ENCODE assay signal across 17 cellular contexts in the genomic region with DNA sequence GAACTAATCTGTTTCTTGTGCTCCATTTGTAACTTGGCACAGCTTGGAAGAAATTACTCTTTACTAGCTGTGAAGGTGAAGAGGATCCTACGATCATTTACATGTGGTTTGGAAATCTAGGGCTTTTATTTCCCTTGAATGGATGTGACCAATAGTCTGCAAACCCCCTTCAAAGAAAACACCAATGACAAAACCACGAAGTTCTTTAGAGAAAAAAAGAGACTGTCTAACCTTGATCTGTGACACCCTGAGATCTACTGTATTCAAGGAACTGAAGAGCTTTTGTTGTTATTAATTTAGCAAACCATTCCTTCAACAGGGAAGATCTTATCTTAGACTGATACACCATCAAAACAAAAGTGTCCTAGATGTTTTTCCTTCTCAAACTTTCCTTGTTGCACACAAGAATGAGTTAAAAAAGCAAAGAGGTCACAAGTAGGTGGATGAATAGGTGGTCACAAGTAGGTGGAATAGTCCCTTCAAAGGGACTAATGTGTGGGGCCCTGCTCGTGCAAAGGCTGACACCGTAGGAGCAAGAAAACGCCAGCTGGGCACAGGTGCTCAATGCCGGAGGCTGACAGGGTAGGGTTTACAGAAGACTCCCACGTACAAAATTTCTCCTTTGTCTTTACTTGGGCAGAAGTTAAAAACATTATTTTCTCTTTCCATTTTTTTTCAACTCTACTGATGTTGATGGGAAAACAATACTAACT.
A peak's percentile ranks its signal among the peaks of the same experiment; 100 is the strongest.
DNase-seq lines count a peak whose midpoint lies in the region; ATAC-seq, FAIRE-seq and TF ChIP-seq lines count a peak whose summit lies in the region.
"Had no signal": no experiment of that assay in that cellular context is flagged by ENCODE, and none has a peak within 500 bp of the region (broad histone marks: within the 10 kb centered on the region; RNA-seq: fewer than 3 reads in every experiment).

No MANE protein-coding gene starts in this region.

- TF ChIP-seq EP300 in HepG2 (IDR thresholded peaks at IDR 0.05; ENCODE audit: low read depth in 2 of 2, low read length in 2 of 2) (no peak), HepG2 (CRISPR knock-in tag; IDR thresholded peaks at IDR 0.05; ENCODE audit: borderline replicate concordance) (no peak)

- H3K9me1 ChIP-seq in IMR-90 (ENCODE audit: insufficient read depth, low read length), result peaks cover 33% of the 10 kb centered on the region

- ATAC-seq in CD8-positive, alpha-beta T cell, result peak; percentile 36
- ATAC-seq in IMR-90 (ENCODE audit: low read depth) (no peak), natural killer cell (no peak), HepG2 (no peak)
- ATAC-seq in stimulated activated naive B cell treated with anti-CD40 and anti-IgM and Interleukin-4, amounts not matched to agents 10 μg/mL and 1 μg/mL and 100 μg/mL, for 72 hours (replicated peaks), result no peak
- ATAC-seq: HCT116, right cardiac atrium had no signal

- peaks cover 93% of the 10 kb centered on the region for H3K36me3 Mint-ChIP-seq in CD8-positive, alpha-beta T cell
- H3K36me3 Mint-ChIP-seq in natural killer cell, result peaks cover 39% of the 10 kb centered on the region
- H3K36me3 Mint-ChIP-seq in stimulated activated naive B cell treated with anti-CD40 and anti-IgM and Interleukin-4, amounts not matched to agents 10 μg/mL and 1 μg/mL and 100 μg/mL, for 72 hours, result peaks cover 31 to 64% of the 10 kb centered on the region in 2 donors

- H3K79me1 ChIP-seq in IMR-90 (ENCODE audit: low read depth in 1 of 2, low read length in 2 of 2), result peaks cover 51 to 83% of the 10 kb centered on the region in 2 experiments

- peaks cover 8% of the 10 kb centered on the region; the same call in 1 of the 2 replicates for H4K20me1 ChIP-seq in IMR-90 (ENCODE audit: insufficient read depth, low read length)
- H4K20me1 ChIP-seq in HepG2 (ENCODE audit: insufficient read depth, low read length), result no peaks in the 10 kb centered on the region

- no peaks in the 10 kb centered on the region for H3K9me3 ChIP-seq in CD8-positive, alpha-beta T cell (ENCODE audit: low read length)
- H3K9me3 ChIP-seq in IMR-90 (ENCODE audit: control insufficient read depth, insufficient read depth, low read length) (no peaks in the 10 kb centered on the region), HepG2 (ENCODE audit: low read length) (no peaks in the 10 kb centered on the region)
- H3K9me3 ChIP-seq: esophagus muscularis mucosa, tibial artery had no signal

- intact Hi-C loops in CD8-positive, alpha-beta T cell (cut with DNase I, micrococcal nuclease), result no loop called here
- intact Hi-C loops in IMR-90 (cut with micrococcal nuclease) (no loop called here), natural killer cell (cut with micrococcal nuclease) (no loop called here), HepG2 (cut with micrococcal nuclease; ENCODE audit: unreplicated experiment) (no loop called here)

- peak overlapping the region; percentile 79 for H3K27ac Mint-ChIP-seq in CD8-positive, alpha-beta T cell
- H3K27ac Mint-ChIP-seq in natural killer cell, result peak overlapping the region; percentile 5 to 65
- H3K27ac Mint-ChIP-seq in stimulated activated naive B cell treated with anti-CD40 and anti-IgM and Interleukin-4, amounts not matched to agents 10 μg/mL and 1 μg/mL and 100 μg/mL, for 72 hours, result no peak overlapping the region

- H3K4me3 ChIP-seq in CD8-positive, alpha-beta T cell (ENCODE audit: low read depth, low read length), result no peak overlapping the region
- H3K4me3 ChIP-seq in IMR-90 (ENCODE audit: insufficient read depth, low read depth, low read length), result no peak overlapping the region
- H3K4me3 ChIP-seq in HepG2 (replicated peaks in 1 of 3; ENCODE audit: insufficient read depth in 1 of 3, low read depth in 2 of 3, low read length in 3 of 3), result no peak overlapping the region
- H3K4me3 ChIP-seq: esophagus muscularis mucosa, tibial artery had no signal

- CTCF ChIA-PET in CD8-positive, alpha-beta T cell (lab: Charles Lee), result interaction anchor here (1.1 to 1.2 kb wide), 2 partner anchors 11 to 698 kb away, joined by 3 read pairs; no protein-coding TSS in a partner anchor
- CTCF ChIA-PET in IMR-90 (lab: Yijun Ruan, JAX) (interaction anchor here (0.7 kb wide), 1 partner anchor 109 kb away, joined by 4 read pairs; no protein-coding TSS in a partner anchor), HepG2 (lab: Yijun Ruan, JAX; ENCODE audit: low intra/inter-chr PET ratio, low total read pairs) (no interaction called here)

- no peak overlapping the region for H3K23ac ChIP-seq in IMR-90 (ENCODE audit: low read depth, low read length)

- BruUV-seq in IMR-90 (replicated peaks; lab: Mats Ljungman, UMichigan), result no TSS peak
- no TSS peak for BruUV-seq in HepG2 (replicated peaks; lab: Mats Ljungman, UMichigan)

- POLR2A ChIA-PET in CD8-positive, alpha-beta T cell (lab: Charles Lee), result interaction anchor here (0.7 to 1.0 kb wide), 2 partner anchors 23 to 555 kb away, joined by 4 to 5 read pairs; no protein-coding TSS in a partner anchor
- POLR2A ChIA-PET in IMR-90 (lab: Charles Lee; ENCODE audit: unreplicated experiment) (no interaction called here), HepG2 (lab: Yijun Ruan, JAX) (no interaction called here)

- no peak overlapping the region for H3K4me3 Mint-ChIP-seq in CD8-positive, alpha-beta T cell
- no peak overlapping the region for H3K4me3 Mint-ChIP-seq in natural killer cell
- no peak overlapping the region for H3K4me3 Mint-ChIP-seq in stimulated activated naive B cell treated with anti-CD40 and anti-IgM and Interleukin-4, amounts not matched to agents 10 μg/mL and 1 μg/mL and 100 μg/mL, for 72 hours

- peak overlapping the region; percentile 46; the same call in 1 of the 2 replicates for H2AK5ac ChIP-seq in IMR-90 (ENCODE audit: low read depth, low read length)

- H3K9me3 Mint-ChIP-seq in CD8-positive, alpha-beta T cell, result no peaks in the 10 kb centered on the region
- H3K9me3 Mint-ChIP-seq in natural killer cell, result no peaks in the 10 kb centered on the region
- H3K9me3 Mint-ChIP-seq in stimulated activated naive B cell treated with anti-CD40 and anti-IgM and Interleukin-4, amounts not matched to agents 10 μg/mL and 1 μg/mL and 100 μg/mL, for 72 hours, result no peaks in the 10 kb centered on the region

- no peak overlapping the region for H2AK9ac ChIP-seq in IMR-90 (replicated peaks; ENCODE audit: low read depth, low read length, poor library complexity)

- no peak for DNase-seq in CD8-positive, alpha-beta T cell
- DNase-seq in IMR-90 (no peak), natural killer cell (no peak), HepG2 (ENCODE audit: low spot score) (no peak), cerebellar nuclear complex (lab: John Stamatoyannopoulos, UW) (no peak), NCI-H2227 treated with DMSO at 0.1 percent for 48 hours (lab: John Stamatoyannopoulos, UW) (no peak)
- peak; percentile 12 for DNase-seq in central memory CD4-positive, alpha-beta T cell
- no peak for DNase-seq in stimulated activated naive B cell treated with anti-CD40 and anti-IgM and Interleukin-4, amounts not matched to agents 10 μg/mL and 1 μg/mL and 100 μg/mL, for 72 hours
- DNase-seq: activated CD4-positive, CD25-positive, alpha-beta regulatory T cell treated with anti-CD3 and anti-CD28 coated beads, Interleukin-2, amount 50 U/mL, for 72 hours; AML-193; NCI-H1694; right cardiac atrium; Right ventricle myocardium superior; stimulated activated CD8-positive, alpha-beta memory T cell treated with anti-CD3 and anti-CD28 coated beads, Interleukin-4, amount 100 ng/mL, for 48 hours; tibial artery had no signal

- H3K79me2 ChIP-seq in HepG2 (ENCODE audit: insufficient read depth, low read length), result no peaks in the 10 kb centered on the region

- FAIRE-seq in HepG2 (lab: Jason Lieb, UNC), result no peak

- H3K27me3 ChIP-seq in CD8-positive, alpha-beta T cell (ENCODE audit: insufficient read depth, low read length), result no peaks in the 10 kb centered on the region
- H3K27me3 ChIP-seq in IMR-90 (ENCODE audit: control insufficient read depth, insufficient read depth, low read length) (no peaks in the 10 kb centered on the region), HepG2 (ENCODE audit: control insufficient read depth in 1 of 2, insufficient read depth in 2 of 2, low read length in 2 of 2) (no peaks in the 10 kb centered on the region)
- H3K27me3 ChIP-seq: esophagus muscularis mucosa, tibial artery had no signal

- dilution Hi-C loops in IMR-90 (cut with HindIII; ENCODE audit: low sequenced_read_pairs, unreplicated experiment), result no loop called here

- TF ChIP-seq RAD21 in IMR-90 (IDR thresholded peaks at IDR 0.05; ENCODE audit: low read length), result no peak
- no peak for TF ChIP-seq RAD21 in HepG2 (CRISPR knock-in tag; IDR thresholded peaks at IDR 0.05)

- H4K5ac ChIP-seq in IMR-90 (ENCODE audit: low read depth, low read length), result peak overlapping the region; percentile 37; the same call in 1 of the 2 replicates

- H3K14ac ChIP-seq in IMR-90 (replicated peaks; ENCODE audit: low read depth, low read length), result peak overlapping the region; percentile 67

- H3K18ac ChIP-seq in IMR-90 (ENCODE audit: low read depth, low read length), result peak overlapping the region; percentile 46

- peaks cover 67% of the 10 kb centered on the region for H3K4me1 Mint-ChIP-seq in CD8-positive, alpha-beta T cell (ENCODE audit: low read depth)
- peaks cover 74 to 87% of the 10 kb centered on the region in 2 donors for H3K4me1 Mint-ChIP-seq in natural killer cell
- peaks cover 2 to 6% of the 10 kb centered on the region in 2 donors for H3K4me1 Mint-ChIP-seq in stimulated activated naive B cell treated with anti-CD40 and anti-IgM and Interleukin-4, amounts not matched to agents 10 μg/mL and 1 μg/mL and 100 μg/mL, for 72 hours

- in situ Hi-C loops in IMR-90 (cut with MboI; ENCODE audit: low sequenced_read_pairs) (no loop called here), HepG2 (cut with HindIII; ENCODE audit: extremely low pct_ligation_motif_present, low pct_unique_long_range_greater_than_20kb) (no loop called here)

- no peak overlapping the region for H3K9ac ChIP-seq in IMR-90 (ENCODE audit: low read depth, low read length)
- H3K9ac ChIP-seq in HepG2 (ENCODE audit: insufficient read depth, low read depth, low read length), result no peak overlapping the region

- H4K8ac ChIP-seq in IMR-90 (ENCODE audit: low read depth in 2 of 2, low read length in 2 of 2), result peak overlapping the region in 1 of 2 experiments; percentile 28; a peak in 2 of 4 replicates

- H3K56ac ChIP-seq in IMR-90 (ENCODE audit: extremely low read depth, insufficient read depth, low read length), result no peak overlapping the region

- no peaks in the 10 kb centered on the region for H3K27me3 Mint-ChIP-seq in CD8-positive, alpha-beta T cell (ENCODE audit: low read depth)
- H3K27me3 Mint-ChIP-seq in natural killer cell (ENCODE audit: low read depth in 2 of 2), result no peaks in the 10 kb centered on the region
- H3K27me3 Mint-ChIP-seq in stimulated activated naive B cell treated with anti-CD40 and anti-IgM and Interleukin-4, amounts not matched to agents 10 μg/mL and 1 μg/mL and 100 μg/mL, for 72 hours, result no peaks in the 10 kb centered on the region

- no peak overlapping the region for H3K27ac ChIP-seq in CD8-positive, alpha-beta T cell (ENCODE audit: low read depth, low read length)
- H3K27ac ChIP-seq in IMR-90 (ENCODE audit: insufficient read depth, low read length) (peak overlapping the region; percentile 9; the same call in 1 of the 2 replicates), HepG2 (ENCODE audit: extremely low read length, insufficient read depth, low read length) (no peak overlapping the region)

- H2BK20ac ChIP-seq in IMR-90 (ENCODE audit: low read depth, low read length), result peak overlapping the region; percentile 30; the same call in 1 of the 2 replicates

- WGBS in IMR-90 (ENCODE audit: extremely low coverage in 2 of 2, insufficient read length in 1 of 2), 2 experiments, result no CpG with 5 or more reads among the region's 7 CpGs
- 94% methylated on average over 7 of the region's 7 CpGs for WGBS in HepG2 (ENCODE audit: low lambda C conversion rate)

- TF ChIP-seq CTCF in CD8-positive, alpha-beta T cell (IDR thresholded peaks at IDR 0.05), result no peak
- TF ChIP-seq CTCF in IMR-90 (conservative IDR thresholded peaks at IDR 0.05; ENCODE audit: low read depth, low read length) (no peak), natural killer cell (IDR thresholded peaks at IDR 0.05) (no peak), HepG2 (CRISPR knock-in tag; IDR thresholded peaks at IDR 0.05) (no peak)

- H3K4me2 ChIP-seq in IMR-90 (ENCODE audit: low read depth, low read length), result peak overlapping the region; percentile 34; the same call in 1 of the 2 replicates
- no peak overlapping the region for H3K4me2 ChIP-seq in HepG2 (ENCODE audit: low read depth, low read length)

- no peak overlapping the region for H2AFZ ChIP-seq in IMR-90 (replicated peaks; ENCODE audit: low read length, poor library complexity)
- H2AFZ ChIP-seq in HepG2 (ENCODE audit: low read length), result no peak overlapping the region

- no peak overlapping the region for H3K4ac ChIP-seq in IMR-90 (ENCODE audit: low read depth, low read length)

- peaks cover 28% of the 10 kb centered on the region for H3K4me1 ChIP-seq in CD8-positive, alpha-beta T cell (ENCODE audit: insufficient read depth, low read length)
- H3K4me1 ChIP-seq in IMR-90 (ENCODE audit: control insufficient read depth, insufficient read depth, low read length) (peaks cover 38% of the 10 kb centered on the region), HepG2 (ENCODE audit: insufficient read depth, low read length) (no peaks in the 10 kb centered on the region)

- TF ChIP-seq POLR2A in IMR-90 (IDR thresholded peaks at IDR 0.05; ENCODE audit: low read depth, low read length), result no peak
- no peak for TF ChIP-seq POLR2A in HepG2 (IDR thresholded peaks at IDR 0.05; ENCODE audit: insufficient read depth in 1 of 2, low read depth in 2 of 2, low read length in 2 of 2)

- 0 out of 3 replicates have a peak overlapping the region, but pooled peaks have one; percentile 9 for H2BK15ac ChIP-seq in IMR-90 (ENCODE audit: low read depth, low read length)

- peak overlapping the region; percentile 41 for H2BK120ac ChIP-seq in IMR-90 (ENCODE audit: low read depth, low read length)

- H3K36me3 ChIP-seq in CD8-positive, alpha-beta T cell (ENCODE audit: insufficient read depth, low read length), result peaks cover 18% of the 10 kb centered on the region
- H3K36me3 ChIP-seq in IMR-90 (ENCODE audit: control insufficient read depth, insufficient read depth, low read length) (peaks cover 39% of the 10 kb centered on the region), HepG2 (replicated peaks in 1 of 2; ENCODE audit: control insufficient read depth in 1 of 2, insufficient read depth in 2 of 2, low read length in 2 of 2) (peaks cover 16 to 53% of the 10 kb centered on the region in 2 experiments)

- no peak overlapping the region for H4K91ac ChIP-seq in IMR-90 (ENCODE audit: insufficient read depth, low read depth, low read length)

- peak overlapping the region; percentile 86 for H2BK5ac ChIP-seq in IMR-90 (ENCODE audit: low read depth, low read length, poor library complexity, severe bottlenecking)
